15 cellular contexts compared by ENCODE assay signal in the genomic region with DNA sequence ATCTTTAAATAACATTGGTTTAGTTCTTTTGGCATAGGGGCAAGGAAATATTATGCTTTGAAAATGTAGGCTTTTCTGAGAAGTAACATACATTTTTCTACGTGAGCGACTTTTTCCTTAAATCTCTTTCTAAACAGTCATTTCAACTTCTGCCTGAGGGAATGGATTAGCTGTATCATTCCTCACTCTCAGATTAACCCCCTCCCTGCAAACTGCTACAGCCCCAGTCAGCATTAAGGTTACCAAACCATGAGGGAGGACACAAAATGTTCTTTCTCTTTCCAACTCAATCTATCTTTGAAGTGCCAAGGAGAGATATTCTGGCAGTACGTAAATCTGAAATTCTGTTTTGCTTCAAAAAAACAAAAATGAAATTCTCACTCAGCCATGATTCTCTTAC.
"Had no signal": no experiment of that assay in that cellular context is flagged by ENCODE, and none has a peak within 500 bp of the region (broad histone marks: within the 10 kb centered on the region; RNA-seq: fewer than 3 reads in every experiment).

No MANE protein-coding gene starts in this region.

- H3K27ac ChIP-seq: cardiac muscle cell, lower lobe of right lung, testis had no signal

- H3K27me3 ChIP-seq: cardiac muscle cell, testis had no signal

- H3K4me3 ChIP-seq: cardiac muscle cell, lower lobe of right lung, testis had no signal

- H3K36me3 ChIP-seq: cardiac muscle cell, lower lobe of right lung had no signal

- DNase-seq: activated B cell treated with CpG ODN at 0.5 μM for 24 hours; activated CD4-positive, alpha-beta T cell treated with anti-CD3 and anti-CD28 coated beads, Interleukin-2, amount 10 ng/mL, durations not matched to agents 24 days and 14 days; activated T-cell treated with anti-CD3 and anti-CD28 coated beads for 4 hours; aorta; effector CD4-positive, alpha-beta T cell; hypothalamus; lower lobe of right lung; naive thymus-derived CD4-positive, alpha-beta T cell; nucleus accumbens; stimulated activated CD4-positive, alpha-beta T cell treated with anti-CD3 and anti-CD28 coated beads, Interleukin-4, amount 100 ng/mL, for 4 hours; stimulated activated naive CD8-positive, alpha-beta T cell treated with anti-CD3 and anti-CD28 coated beads, Interleukin-15, amount 100 ng/mL, for 72 hours; T-helper 17 cell; testis had no signal

- H3K9me3 ChIP-seq: testis had no signal

- ATAC-seq: activated naive CD4-positive, alpha-beta T cell treated with anti-CD3 and anti-CD28 coated beads, Interleukin-2, amount 50 U/mL, for 72 hours; lower lobe of right lung; naive thymus-derived CD4-positive, alpha-beta T cell; stimulated activated naive CD8-positive, alpha-beta T cell treated with anti-CD3 and anti-CD28 coated beads, Interleukin-15, amount 100 ng/mL, for 72 hours; T-helper 17 cell had no signal

- H3K4me1 ChIP-seq: lower lobe of right lung, testis had no signal
